Comparison of ENCODE assay signal across 1 cellular context in genomic region chr6:36983538-36983937, GRCh38.
TF ChIP-seq lines count a peak whose summit lies in the region.

No MANE protein-coding gene starts in this region.

TF ChIP-seq in H1, 55 proteins besides CTCF, POLR2A, EP300 and RAD21:
- no peak for TF ChIP-seq FOSL1 (IDR thresholded peaks at IDR 0.05; ENCODE audit: insufficient read depth, low read depth, low read length)
- no peak for TF ChIP-seq GABPA (IDR thresholded peaks at IDR 0.05; ENCODE audit: borderline replicate concordance, insufficient read depth, low read length)
- no peak for TF ChIP-seq KDM4A (IDR thresholded peaks at IDR 0.05; ENCODE audit: low read depth, low read length, severe bottlenecking)
- TF ChIP-seq SIRT6 (IDR thresholded peaks at IDR 0.05; ENCODE audit: low read length), result no peak
- no peak for TF ChIP-seq POLR2AphosphoS5 (IDR thresholded peaks at IDR 0.05; ENCODE audit: low read depth, low read length)
- TF ChIP-seq ZNF274 (IDR thresholded peaks at IDR 0.05; ENCODE audit: borderline replicate concordance, extremely low read depth, low read length), result no peak
- TF ChIP-seq PHF8 (conservative IDR thresholded peaks at IDR 0.05; ENCODE audit: low read depth, low read length), result no peak
- TF ChIP-seq ATF3 (IDR thresholded peaks at IDR 0.05; ENCODE audit: insufficient read depth, low read depth, low read length), result no peak
